Comparison of ENCODE assay signal across 21 cellular contexts in the genomic region with DNA sequence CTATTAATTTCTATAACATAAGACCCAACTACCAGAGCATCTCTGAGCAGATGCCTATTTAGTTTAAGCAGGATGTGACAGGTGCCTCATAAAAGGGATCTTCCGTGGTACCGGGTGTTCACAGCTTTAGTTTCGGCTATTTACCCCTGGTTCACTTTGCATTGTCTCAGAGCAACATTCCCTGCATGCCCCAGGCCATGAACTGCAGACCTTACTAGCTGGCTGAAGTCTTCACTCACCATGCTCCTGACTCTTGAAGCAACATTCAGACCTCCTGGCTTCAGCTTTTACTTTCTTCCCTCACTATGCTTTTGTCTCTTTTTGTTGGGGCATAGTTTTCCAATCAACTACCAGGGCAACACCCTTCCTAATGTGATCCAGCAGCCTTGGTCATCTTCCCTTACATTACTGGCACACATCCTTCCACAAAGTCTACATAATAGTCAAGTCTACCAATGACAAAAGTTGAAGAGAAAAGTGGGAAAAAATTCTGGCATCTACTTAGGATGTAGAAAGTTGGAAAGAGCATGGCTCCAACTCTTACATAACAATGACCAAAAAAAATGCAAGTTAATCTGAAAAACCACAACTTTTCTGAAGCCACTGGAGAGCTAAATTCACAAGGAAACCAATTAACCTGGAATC.
"Had no signal": no experiment of that assay in that cellular context is flagged by ENCODE, and none has a peak within 500 bp of the region (broad histone marks: within the 10 kb centered on the region; RNA-seq: fewer than 3 reads in every experiment).

No MANE protein-coding gene starts in this region.

- H3K27ac ChIP-seq: cardiac muscle cell, esophagus muscularis mucosa, left ventricle myocardium inferior, right atrium auricular region, skin epidermis, suprapubic skin, transverse colon, vagina had no signal

- H3K4me1 ChIP-seq: esophagus muscularis mucosa, left ventricle myocardium inferior, right atrium auricular region, suprapubic skin, transverse colon, vagina had no signal

- DNase-seq: activated CD4-positive, alpha-beta T cell treated with anti-CD3 and anti-CD28 coated beads for 36 hours; activated CD4-positive, alpha-beta T cell treated with anti-CD3 and anti-CD28 coated beads, Interleukin-2, amount 50 U/mL, for 48 hours; activated gamma-delta T cell; effector CD8-positive, alpha-beta T cell; foreskin fibroblast; hippocampal formation; kidney glomerular epithelial cell; left ventricle myocardium inferior; occipital lobe; stimulated activated CD4-positive, alpha-beta T cell treated with anti-CD3 and anti-CD28 coated beads, Interleukin-15, amount 100 ng/mL, for 24 hours; stimulated activated CD4-positive, alpha-beta T cell treated with anti-CD3 and anti-CD28 coated beads, Interleukin-2, amount 100 ng/mL, for 48 hours; stimulated activated naive CD8-positive, alpha-beta T cell treated with anti-CD3 and anti-CD28 coated beads, Interleukin-15, amount 100 ng/mL, for 72 hours; transverse colon had no signal

- H3K36me3 ChIP-seq: cardiac muscle cell, right atrium auricular region, transverse colon, vagina had no signal

- H3K27me3 ChIP-seq: cardiac muscle cell, esophagus muscularis mucosa, right atrium auricular region, suprapubic skin, transverse colon, vagina had no signal

- FAIRE-seq: endothelial cell of umbilical vein, TTC549 had no signal

- H3K4me3 ChIP-seq: cardiac muscle cell, esophagus muscularis mucosa, left ventricle myocardium inferior, right atrium auricular region, skin epidermis, suprapubic skin, transverse colon, vagina had no signal

- H3K9me3 ChIP-seq: esophagus muscularis mucosa, left ventricle myocardium inferior, right atrium auricular region, suprapubic skin, transverse colon, vagina had no signal
